In genomic region chr12:102883204-102883799, GRCh38 we compare ENCODE assay signal across 1 cellular context.
TF ChIP-seq lines count a peak whose summit lies in the region.

No MANE protein-coding gene starts in this region.

TF ChIP-seq in HepG2, 621 proteins besides CTCF, POLR2A, EP300 and RAD21 (continued from another document and continues in another):
- TF ChIP-seq ZNF501 (CRISPR knock-in tag; IDR thresholded peaks at IDR 0.05) (peak; percentile 35; the same call in 1 of the 2 replicates), ZNF382 (CRISPR knock-in tag; IDR thresholded peaks at IDR 0.05; ENCODE audit: borderline replicate concordance) (no peak), THYN1 (CRISPR knock-in tag; IDR thresholded peaks at IDR 0.05; ENCODE audit: borderline replicate concordance, low read depth) (no peak), SPEN (CRISPR knock-in tag; IDR thresholded peaks at IDR 0.05; ENCODE audit: low read depth) (no peak), ZNF543 (CRISPR knock-in tag; IDR thresholded peaks at IDR 0.05) (no peak), SMYD3 (CRISPR knock-in tag; IDR thresholded peaks at IDR 0.05) (no peak), MXD4 (CRISPR knock-in tag; IDR thresholded peaks at IDR 0.05) (no peak), ZNF878 (CRISPR knock-in tag; IDR thresholded peaks at IDR 0.05) (0 out of 2 replicates have a peak, but pooled peaks have one; percentile 49), ZNF446 (CRISPR knock-in tag; IDR thresholded peaks at IDR 0.05) (no peak), ZNF276 (CRISPR knock-in tag; IDR thresholded peaks at IDR 0.05; ENCODE audit: low read depth) (no peak), ZNF34 (CRISPR knock-in tag; IDR thresholded peaks at IDR 0.05; ENCODE audit: borderline replicate concordance) (no peak), THAP7 (CRISPR knock-in tag; IDR thresholded peaks at IDR 0.05) (no peak), NR2C2 (CRISPR knock-in tag; IDR thresholded peaks at IDR 0.05; ENCODE audit: borderline replicate concordance) (no peak), RNF2 (conservative IDR thresholded peaks at IDR 0.05; ENCODE audit: low read depth) (no peak), ATF2 (CRISPR knock-in tag; IDR thresholded peaks at IDR 0.05) (0 out of 2 replicates have a peak, but pooled peaks have one; percentile 52), ZNF30 (CRISPR knock-in tag; IDR thresholded peaks at IDR 0.05) (no peak), ZNF777 (CRISPR knock-in tag; IDR thresholded peaks at IDR 0.05) (no peak), HBP1 (CRISPR knock-in tag; IDR thresholded peaks at IDR 0.05; ENCODE audit: low read depth) (no peak), SP5 (CRISPR knock-in tag; IDR thresholded peaks at IDR 0.05; ENCODE audit: borderline replicate concordance, low read depth) (no peak), MNT (IDR thresholded peaks at IDR 0.05) (no peak), ZNF709 (CRISPR knock-in tag; IDR thresholded peaks at IDR 0.05) (no peak), BCL6 (CRISPR knock-in tag; IDR thresholded peaks at IDR 0.05) (no peak), ZNF629 (CRISPR knock-in tag; conservative IDR thresholded peaks at IDR 0.05) (no peak), BCL3 (CRISPR knock-in tag; IDR thresholded peaks at IDR 0.05) (no peak), DBP (CRISPR knock-in tag; IDR thresholded peaks at IDR 0.05; ENCODE audit: not compliant biosample characterization) (no peak), CENPBD1 (CRISPR knock-in tag; IDR thresholded peaks at IDR 0.05; ENCODE audit: borderline replicate concordance, low read depth) (no peak), AFF4 (CRISPR knock-in tag; IDR thresholded peaks at IDR 0.05) (no peak), TBL1XR1 (IDR thresholded peaks at IDR 0.05; ENCODE audit: borderline replicate concordance, low read length, partially characterized antibody) (no peak), REPIN1 (CRISPR knock-in tag; IDR thresholded peaks at IDR 0.05; ENCODE audit: borderline replicate concordance, low read depth) (peak; percentile 56; the same call in 1 of the 2 replicates), KLF16 (CRISPR knock-in tag; IDR thresholded peaks at IDR 0.05) (peak in 1 of 2 experiments; percentile 71; a peak in 2 of 4 replicates), ZNF652 (CRISPR knock-in tag; IDR thresholded peaks at IDR 0.05; ENCODE audit: borderline replicate concordance, low read depth) (no peak), ZNF331 (CRISPR knock-in tag; IDR thresholded peaks at IDR 0.05) (0 out of 2 replicates have a peak, but pooled peaks have one; percentile 22), ZNF225 (CRISPR knock-in tag; IDR thresholded peaks at IDR 0.05) (no peak), CSRNP2 (CRISPR knock-in tag; conservative IDR thresholded peaks at IDR 0.05; ENCODE audit: low read depth) (no peak), NFKBIZ (CRISPR knock-in tag; IDR thresholded peaks at IDR 0.05) (no peak), ZFP36 (IDR thresholded peaks at IDR 0.05; ENCODE audit: borderline replicate concordance, low read depth, low read length, partially characterized antibody) (no peak), NR2F6 (IDR thresholded peaks at IDR 0.05) (no peak), NR2F6 (CRISPR knock-in tag; IDR thresholded peaks at IDR 0.05) (0 out of 2 replicates have a peak, but pooled peaks have one; percentile 9), CAMTA2 (CRISPR knock-in tag; IDR thresholded peaks at IDR 0.05; ENCODE audit: borderline replicate concordance) (no peak), ZNF33B (CRISPR knock-in tag; IDR thresholded peaks at IDR 0.05) (no peak), CREM (IDR thresholded peaks at IDR 0.05) (no peak), CREM (CRISPR knock-in tag; IDR thresholded peaks at IDR 0.05) (no peak), ZNF441 (CRISPR knock-in tag; IDR thresholded peaks at IDR 0.05; ENCODE audit: borderline replicate concordance) (no peak), MED1 (CRISPR knock-in tag; IDR thresholded peaks at IDR 0.05) (no peak), ZNF879 (CRISPR knock-in tag; IDR thresholded peaks at IDR 0.05) (no peak), CERS6 (CRISPR knock-in tag; IDR thresholded peaks at IDR 0.05) (no peak), SP1 (IDR thresholded peaks at IDR 0.05) (no peak), SP1 (CRISPR knock-in tag; IDR thresholded peaks at IDR 0.05) (no peak)
